ENCODE assay signal across 8 cellular contexts in the genomic region with DNA sequence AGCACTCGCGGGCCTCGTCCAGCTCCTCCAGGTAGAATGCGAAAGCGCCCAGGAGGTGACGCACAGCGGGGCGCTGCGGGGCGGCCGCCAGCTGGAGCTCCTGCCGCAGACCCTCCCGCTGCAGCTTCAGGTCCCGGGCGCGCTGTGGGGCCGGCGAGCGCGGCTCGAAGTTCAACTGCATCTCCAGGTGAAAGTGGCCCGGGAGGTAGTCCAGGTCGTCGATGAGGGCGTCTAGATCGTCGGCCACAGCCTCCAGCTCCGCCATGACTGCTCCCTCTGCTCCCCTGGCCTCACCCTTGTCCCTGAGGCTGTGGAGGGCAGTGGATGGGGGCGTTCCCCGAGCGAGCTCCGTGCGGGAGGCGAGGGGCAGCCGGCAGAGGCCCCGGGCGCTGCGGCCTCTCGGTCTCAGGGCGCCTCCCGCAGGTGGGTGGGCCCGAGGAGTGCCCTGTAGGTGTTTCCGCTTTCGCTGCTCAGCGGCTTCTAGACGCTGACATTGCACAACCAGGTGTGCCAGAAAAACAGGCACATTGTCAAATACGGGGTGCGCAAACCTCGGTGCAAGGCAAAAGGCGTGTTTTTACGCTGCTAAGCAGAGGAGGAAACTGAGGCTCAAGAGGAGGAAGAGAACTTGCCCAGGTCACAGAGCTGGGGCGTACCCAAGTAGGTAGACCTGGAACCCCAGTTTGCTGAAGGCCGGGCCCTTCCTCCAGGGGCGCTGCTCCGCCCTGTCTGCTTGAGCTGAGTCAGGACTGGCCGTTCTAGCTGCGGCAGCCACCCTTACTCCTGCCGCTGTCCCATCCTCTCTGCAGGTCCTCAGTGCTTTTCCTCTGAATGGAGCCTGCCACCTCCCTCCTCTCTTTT. TPM values are rescaled to one million over a fixed set of nuclear protein-coding genes. Genes with fewer than 3 reads are reported as not detected.
DNase-seq lines count a peak whose midpoint lies in the region; TF ChIP-seq lines count a peak whose summit lies in the region.

TSS of gene TTC22 (minus strand) at position 425 of the 861 bp plus-strand sequence. CDS start at position 265, 160 bp downstream.

- no peaks in the 10 kb centered on the region for H3K36me3 ChIP-seq in GM23248 (ENCODE audit: low read depth)
- no peaks in the 10 kb centered on the region for H3K36me3 ChIP-seq in MM.1S (replicated peaks; ENCODE audit: insufficient read depth, low read length)
- no peaks in the 10 kb centered on the region for H3K36me3 ChIP-seq in neutrophil
- no peaks in the 10 kb centered on the region for H3K36me3 ChIP-seq in thyroid gland

- H3K4me3 ChIP-seq in GM08714 (ENCODE audit: low read length) (peak within 1 kb of the TSS; percentile 58; the same call in 1 of the 2 replicates), GM23248 (peak within 1 kb of the TSS; percentile 56), MM.1S (ENCODE audit: low read length) (peak within 1 kb of the TSS; percentile 79), neutrophil (ENCODE audit: low read depth in 1 of 2, low read length in 1 of 2) (peak within 1 kb of the TSS; percentile 92 to 93), thyroid gland (replicated peaks in 1 of 3) (peak within 1 kb of the TSS; percentile 16 to 48 (median 28))

- TF ChIP-seq CTCF in MM.1S (IDR thresholded peaks at IDR 0.05; ENCODE audit: low read length) (peak; percentile 78), neutrophil (IDR thresholded peaks at IDR 0.05) (peak; percentile 59), thyroid gland (IDR thresholded peaks at IDR 0.05) (peak in 4 of 6 experiments; percentile 45 to 52 (median 49))

- peak within 1 kb of the TSS; percentile 41 for H3K4me2 ChIP-seq in GM23248 (ENCODE audit: unreplicated experiment)
- H3K4me2 ChIP-seq in MM.1S (ENCODE audit: low read depth, low read length): peak within 1 kb of the TSS; percentile 76

- H2AFZ ChIP-seq in GM23248: peak within 1 kb of the TSS; percentile 42
- H2AFZ ChIP-seq in MM.1S (ENCODE audit: low read length): peak within 1 kb of the TSS; percentile 87

- H3K9ac ChIP-seq in GM23248: no peak within 1 kb of the TSS
- peak within 1 kb of the TSS; percentile 78 for H3K9ac ChIP-seq in MM.1S (ENCODE audit: low read length)

- TF ChIP-seq POLR2A in erythroblast (IDR thresholded peaks at IDR 0.05; ENCODE audit: low read length) (no peak), thyroid gland (IDR thresholded peaks at IDR 0.05) (peak in 1 of 2 donors; percentile 54)

- H3K9me3 ChIP-seq in GM23248 (ENCODE audit: low read depth): no peaks in the 10 kb centered on the region
- H3K9me3 ChIP-seq in MM.1S (replicated peaks; ENCODE audit: insufficient read depth, low read length): no peaks in the 10 kb centered on the region
- H3K9me3 ChIP-seq in neutrophil: no peaks in the 10 kb centered on the region
- H3K9me3 ChIP-seq in thyroid gland: no peaks in the 10 kb centered on the region

- H3F3A ChIP-seq in GM23248 (ENCODE audit: insufficient read depth) (peaks cover 13% of the 10 kb centered on the region), MM.1S (ENCODE audit: insufficient read depth, low read length) (peaks cover 11% of the 10 kb centered on the region; the same call in 1 of the 2 replicates)

- H3K9me2 ChIP-seq in GM23248 (ENCODE audit: insufficient read depth) (no peaks in the 10 kb centered on the region), MM.1S (replicated peaks; ENCODE audit: insufficient read depth, low read length) (no peaks in the 10 kb centered on the region)

- H4K20me1 ChIP-seq in GM23248 (ENCODE audit: insufficient read depth) (no peaks in the 10 kb centered on the region), MM.1S (ENCODE audit: insufficient read depth, low read length) (no peaks in the 10 kb centered on the region)

- H3K27ac ChIP-seq in GM23248 (no peak within 1 kb of the TSS), MM.1S (ENCODE audit: low read length) (peak within 1 kb of the TSS; percentile 76; the same call in 1 of the 2 replicates), neutrophil (peak within 1 kb of the TSS; percentile 83), thyroid gland (peak within 1 kb of the TSS in 2 of 3 donors; percentile 25 to 62)

- H3K79me2 ChIP-seq in GM23248 (ENCODE audit: insufficient read depth) (no peaks in the 10 kb centered on the region), MM.1S (ENCODE audit: low read length) (0 out of 2 replicates have a peak, but pooled peaks cover 3% of the 10 kb centered on the region)

- 12 to 13% methylated on average over 46 to 49 of the region's 58 CpGs for WGBS in GM23248 (ENCODE audit: low coverage in 1 of 2, low lambda C conversion rate in 2 of 2, missing lambda C conversion rate in 2 of 2), 2 experiments
- 9 to 15% methylated on average over 16 to 31 of the region's 58 CpGs for WGBS in thyroid gland, 2 donors

- intact Hi-C loops in thyroid gland (cut with DNase I): no loop called here

- DNase-seq in GM23248: peak; percentile 60
- peak; percentile 87 for DNase-seq in MM.1S
- DNase-seq in activated CD8-positive, alpha-beta memory T cell treated with anti-CD3 and anti-CD28 coated beads for 24 hours: peak; percentile 84
- DNase-seq in erythroblast (lab: John Stamatoyannopoulos, UW): peak; percentile 20 to 21
- peak; percentile 72 to 78 for DNase-seq in thyroid gland
- DNase-seq in NCI-H2081 (lab: John Stamatoyannopoulos, UW): no peak

- H3K27me3 ChIP-seq in GM23248 (replicated peaks; ENCODE audit: insufficient read depth): peaks cover 16% of the 10 kb centered on the region
- no peaks in the 10 kb centered on the region for H3K27me3 ChIP-seq in MM.1S (replicated peaks; ENCODE audit: insufficient read depth, low read length)
- peaks cover 9% of the 10 kb centered on the region for H3K27me3 ChIP-seq in neutrophil
- H3K27me3 ChIP-seq in thyroid gland: no peaks in the 10 kb centered on the region

- peaks cover 7% of the 10 kb centered on the region; the same call in 1 of the 2 replicates for H3K4me1 ChIP-seq in GM23248 (ENCODE audit: insufficient read depth)
- H3K4me1 ChIP-seq in MM.1S (ENCODE audit: low read length): peaks cover 26% of the 10 kb centered on the region
- H3K4me1 ChIP-seq in neutrophil (ENCODE audit: control insufficient read depth in 1 of 2, insufficient read depth in 1 of 2, low read depth in 1 of 2, low read length in 1 of 2): peaks cover 29 to 31% of the 10 kb centered on the region in 2 experiments
- peaks cover 6 to 26% of the 10 kb centered on the region in 2 donors for H3K4me1 ChIP-seq in thyroid gland

- in situ Hi-C loops in GM23248 (cut with MboI): loop anchor here (25.0 kb wide), 1 partner anchor 689 kb away; no protein-coding TSS in a partner anchor

RNA-seq across cellular contexts. Expression of gene TTC22, which starts in this region (rescaled TPM):
- not detected in 2 replicates for total RNA-seq in GM23248 (2014; rRNA removed; shearing (Covaris generic))
- not detected in 2 replicates for polyA plus RNA-seq in GM23248 (2016; fragmentation: Nextera tagmentation; extraction: Ambion mirVana)
- 10 to 100 TPM in 3 of 4 donors, 1 to 10 TPM in 1; 8.0 to 14.0 (median 11.1) TPM for total RNA-seq in thyroid gland

Comparison
In these comparisons a context has a peak if more than half of its experiments do, and no peak if none do; other contexts are left out.
1. Peak in DNase-seq, H3K4me3 ChIP-seq and H3K4me2 ChIP-seq in GM23248; RNA of the gene not detected or under 1 TPM.
2. H3K4me3 ChIP-seq: peak in every context shown above with its lines; median percentile 92 in neutrophil; 79 in MM.1S; 58 in GM08714; 56 in GM23248; 28 in thyroid gland.
3. DNase-seq: peak in MM.1S (single experiment), activated CD8-positive, alpha-beta memory T cell treated with anti-CD3 and anti-CD28 coated beads for 24 hours (single experiment), erythroblast (2 of 2) and thyroid gland (2 of 2); none in NCI-H2081 (0 of 2).
4. Peak in every context shown above with its lines, with median percentiles within 50 percentile points of each other: CTCF ChIP-seq.